In the genomic region with DNA sequence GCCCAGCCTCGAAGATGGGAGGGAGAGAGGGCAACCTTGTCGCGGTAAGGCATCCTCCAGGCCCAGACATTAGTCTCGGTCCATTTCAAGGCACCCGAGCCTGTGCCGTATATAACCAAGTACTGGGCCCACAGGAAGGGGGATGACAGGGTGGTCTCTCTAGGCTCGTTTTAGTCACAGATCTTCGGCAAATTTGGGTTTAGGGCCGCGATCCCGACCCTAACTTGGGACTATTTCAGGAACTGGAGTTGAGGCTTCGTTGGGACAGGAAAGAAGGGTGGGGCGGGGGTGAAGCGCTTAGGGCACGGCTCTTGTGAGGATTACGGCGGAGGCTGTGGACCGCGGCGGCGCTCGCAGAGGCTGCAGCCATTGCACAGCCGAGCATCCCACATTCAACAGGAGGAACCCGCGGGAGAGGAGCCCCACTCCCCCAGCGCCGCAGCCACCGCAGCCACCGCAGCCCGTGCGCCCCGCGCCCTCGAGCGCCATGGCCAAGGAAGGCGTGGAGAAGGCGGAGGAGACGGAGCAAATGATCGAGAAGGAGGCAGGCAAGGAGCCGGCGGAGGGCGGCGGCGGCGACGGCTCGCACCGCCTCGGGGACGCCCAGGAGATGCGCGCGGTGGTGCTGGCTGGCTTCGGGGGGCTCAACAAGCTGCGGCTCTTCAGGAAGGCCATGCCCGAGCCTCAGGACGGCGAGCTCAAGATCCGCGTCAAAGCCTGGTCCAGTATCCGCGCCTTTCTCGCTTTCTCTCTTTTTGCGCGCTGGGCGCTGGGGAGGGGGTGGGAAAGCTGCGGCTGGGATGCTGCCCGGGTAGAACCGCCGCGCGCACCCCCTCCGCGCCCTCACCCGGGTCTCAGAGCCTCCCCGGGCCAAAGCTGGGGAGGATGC, we compare ENCODE assay signal across 7 cellular contexts. TPM values are rescaled to one million over a fixed set of nuclear protein-coding genes. Genes with fewer than 3 reads are reported as not detected.
DNase-seq lines count a peak whose midpoint lies in the region; ATAC-seq and TF ChIP-seq lines count a peak whose summit lies in the region.

Gene VAT1L (plus strand): TSS at position 369 of the 889 bp plus-strand sequence. CDS start 119 bp downstream, at position 488.

- peaks cover 9% of the 10 kb centered on the region for H3K4me1 Mint-ChIP-seq in activated naive CD8-positive, alpha-beta T cell (ENCODE audit: low read depth)

- peaks cover 40% of the 10 kb centered on the region for H3K27me3 Mint-ChIP-seq in activated naive CD8-positive, alpha-beta T cell

- no peak within 1 kb of the TSS for H3K27ac Mint-ChIP-seq in activated naive CD8-positive, alpha-beta T cell

- no peaks in the 10 kb centered on the region for H3K9me3 Mint-ChIP-seq in activated naive CD8-positive, alpha-beta T cell (ENCODE audit: low read depth)

- H3K4me3 Mint-ChIP-seq in activated naive CD8-positive, alpha-beta T cell: peak within 1 kb of the TSS; percentile 73

- DNase-seq in GM04504 (ENCODE audit: low read depth) (peak; percentile 32), HT1080 (ENCODE audit: low read depth) (peak; percentile 46), Right ventricle myocardium superior (peak; percentile 53), omental fat pad (ENCODE audit: low spot score) (no peak)

- ATAC-seq in Right ventricle myocardium superior (ENCODE audit: poor library complexity) (peak; percentile 94), omental fat pad (ENCODE audit: low FRiP score) (peak; percentile 56), GM18858 (IDR thresholded peaks at IDR 0.05; ENCODE audit: unreplicated experiment) (no peak), GM19035 (IDR thresholded peaks at IDR 0.05; ENCODE audit: unreplicated experiment) (no peak)

- no peaks in the 10 kb centered on the region for H3K36me3 Mint-ChIP-seq in activated naive CD8-positive, alpha-beta T cell

- intact Hi-C loops in Right ventricle myocardium superior (cut with DNase I): no loop called here

- TF ChIP-seq CTCF in omental fat pad (IDR thresholded peaks at IDR 0.05): no peak

RNA-seq across cellular contexts. Expression of gene VAT1L, which starts in this region (rescaled TPM):
- total RNA-seq in HT1080 (2014; rRNA removed; shearing (Covaris generic)): 1.8 and 2.0 TPM in 2 replicates
- 10.3 and 14.7 TPM in 2 replicates for polyA plus RNA-seq in HT1080 (2015; cell fraction: cytosol; rRNA removed)
- polyA plus RNA-seq in HT1080 (2015; cell fraction: nucleus; rRNA removed): 12.1 and 13.6 TPM in 2 replicates
- 13.7 TPM for total RNA-seq in Right ventricle myocardium superior
- 1 to 10 TPM in 1 of 4 donors, under 1 TPM in 3; 0.50 to 1.3 (median 0.80) TPM for total RNA-seq in omental fat pad

Comparison
In these comparisons a context has a peak if more than half of its experiments do, and no peak if none do; other contexts are left out.
1. ATAC-seq: peak in Right ventricle myocardium superior (single experiment) and omental fat pad (single experiment); none in GM18858 (single experiment) and GM19035 (single experiment).